In the genomic region with DNA sequence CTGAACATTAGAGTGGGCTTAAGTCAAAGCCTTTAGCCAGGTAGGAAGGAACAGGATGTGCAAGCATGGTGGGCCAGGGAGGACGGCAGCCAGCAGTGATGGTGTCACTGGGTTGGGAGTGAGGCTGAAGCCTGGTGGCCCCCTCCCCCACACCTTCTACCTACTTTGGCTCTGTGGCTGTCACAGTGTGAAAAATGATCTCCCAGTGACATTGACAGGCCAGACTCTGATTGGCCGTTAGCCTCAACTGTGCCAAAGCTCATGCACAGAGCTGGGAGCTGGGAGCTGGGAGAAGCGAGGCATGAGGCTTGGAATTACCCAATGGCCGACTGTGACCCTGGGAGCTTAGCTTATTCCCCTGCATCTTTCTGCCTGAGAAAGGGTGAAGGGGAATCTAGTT, we compare ENCODE assay signal across 2 cellular contexts.
TF ChIP-seq lines count a peak whose summit lies in the region.

No MANE protein-coding gene starts in this region.

TF ChIP-seq in HCT116, 20 proteins besides CTCF, POLR2A, EP300 and RAD21 (continued from another document):
- TF ChIP-seq EZH2phosphoT487 (IDR thresholded peaks at IDR 0.05; ENCODE audit: borderline replicate concordance), result no peak
- TF ChIP-seq SRF (IDR thresholded peaks at IDR 0.05; ENCODE audit: low read depth), result no peak
- TF ChIP-seq, protein P1, sequence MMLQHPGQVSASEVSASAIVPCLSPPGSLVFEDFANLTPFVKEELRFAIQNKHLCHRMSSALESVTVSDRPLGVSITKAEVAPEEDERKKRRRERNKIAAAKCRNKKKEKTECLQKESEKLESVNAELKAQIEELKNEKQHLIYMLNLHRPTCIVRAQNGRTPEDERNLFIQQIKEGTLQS (IDR thresholded peaks at IDR 0.05), result no peak
- TF ChIP-seq, protein P2, sequence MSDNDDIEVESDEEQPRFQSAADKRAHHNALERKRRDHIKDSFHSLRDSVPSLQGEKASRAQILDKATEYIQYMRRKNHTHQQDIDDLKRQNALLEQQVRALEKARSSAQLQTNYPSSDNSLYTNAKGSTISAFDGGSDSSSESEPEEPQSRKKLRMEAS (IDR thresholded peaks at IDR 0.05), result no peak
- no peak for TF ChIP-seq EZH2 (IDR thresholded peaks at IDR 0.05)
- no peak for TF ChIP-seq POLR2AphosphoS5 (IDR thresholded peaks at IDR 0.05; ENCODE audit: low read depth, low read length)
- no peak for TF ChIP-seq ZFX (IDR thresholded peaks at IDR 0.05)
- no peak for TF ChIP-seq JUND (IDR thresholded peaks at IDR 0.05)
- TF ChIP-seq, protein P3, sequence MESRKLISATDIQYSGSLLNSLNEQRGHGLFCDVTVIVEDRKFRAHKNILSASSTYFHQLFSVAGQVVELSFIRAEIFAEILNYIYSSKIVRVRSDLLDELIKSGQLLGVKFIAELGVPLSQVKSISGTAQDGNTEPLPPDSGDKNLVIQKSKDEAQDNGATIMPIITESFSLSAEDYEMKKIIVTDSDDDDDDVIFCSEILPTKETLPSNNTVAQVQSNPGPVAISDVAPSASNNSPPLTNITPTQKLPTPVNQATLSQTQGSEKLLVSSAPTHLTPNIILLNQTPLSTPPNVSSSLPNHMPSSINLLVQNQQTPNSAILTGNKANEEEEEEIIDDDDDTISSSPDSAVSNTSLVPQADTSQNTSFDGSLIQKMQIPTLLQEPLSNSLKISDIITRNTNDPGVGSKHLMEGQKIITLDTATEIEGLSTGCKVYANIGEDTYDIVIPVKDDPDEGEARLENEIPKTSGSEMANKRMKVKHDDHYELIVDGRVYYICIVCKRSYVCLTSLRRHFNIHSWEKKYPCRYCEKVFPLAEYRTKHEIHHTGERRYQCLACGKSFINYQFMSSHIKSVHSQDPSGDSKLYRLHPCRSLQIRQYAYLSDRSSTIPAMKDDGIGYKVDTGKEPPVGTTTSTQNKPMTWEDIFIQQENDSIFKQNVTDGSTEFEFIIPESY (IDR thresholded peaks at IDR 0.05; ENCODE audit: extremely low read depth, insufficient replicate concordance, low read length), result no peak
- TF ChIP-seq ELF1 (IDR thresholded peaks at IDR 0.05; ENCODE audit: borderline replicate concordance, low read depth), result no peak
- TF ChIP-seq SP1 (IDR thresholded peaks at IDR 0.05; ENCODE audit: low read depth), result no peak
- no peak for TF ChIP-seq YY1 (IDR thresholded peaks at IDR 0.05; ENCODE audit: extremely low read depth, insufficient replicate concordance, low read depth, low read length)
- TF ChIP-seq, protein P4, sequence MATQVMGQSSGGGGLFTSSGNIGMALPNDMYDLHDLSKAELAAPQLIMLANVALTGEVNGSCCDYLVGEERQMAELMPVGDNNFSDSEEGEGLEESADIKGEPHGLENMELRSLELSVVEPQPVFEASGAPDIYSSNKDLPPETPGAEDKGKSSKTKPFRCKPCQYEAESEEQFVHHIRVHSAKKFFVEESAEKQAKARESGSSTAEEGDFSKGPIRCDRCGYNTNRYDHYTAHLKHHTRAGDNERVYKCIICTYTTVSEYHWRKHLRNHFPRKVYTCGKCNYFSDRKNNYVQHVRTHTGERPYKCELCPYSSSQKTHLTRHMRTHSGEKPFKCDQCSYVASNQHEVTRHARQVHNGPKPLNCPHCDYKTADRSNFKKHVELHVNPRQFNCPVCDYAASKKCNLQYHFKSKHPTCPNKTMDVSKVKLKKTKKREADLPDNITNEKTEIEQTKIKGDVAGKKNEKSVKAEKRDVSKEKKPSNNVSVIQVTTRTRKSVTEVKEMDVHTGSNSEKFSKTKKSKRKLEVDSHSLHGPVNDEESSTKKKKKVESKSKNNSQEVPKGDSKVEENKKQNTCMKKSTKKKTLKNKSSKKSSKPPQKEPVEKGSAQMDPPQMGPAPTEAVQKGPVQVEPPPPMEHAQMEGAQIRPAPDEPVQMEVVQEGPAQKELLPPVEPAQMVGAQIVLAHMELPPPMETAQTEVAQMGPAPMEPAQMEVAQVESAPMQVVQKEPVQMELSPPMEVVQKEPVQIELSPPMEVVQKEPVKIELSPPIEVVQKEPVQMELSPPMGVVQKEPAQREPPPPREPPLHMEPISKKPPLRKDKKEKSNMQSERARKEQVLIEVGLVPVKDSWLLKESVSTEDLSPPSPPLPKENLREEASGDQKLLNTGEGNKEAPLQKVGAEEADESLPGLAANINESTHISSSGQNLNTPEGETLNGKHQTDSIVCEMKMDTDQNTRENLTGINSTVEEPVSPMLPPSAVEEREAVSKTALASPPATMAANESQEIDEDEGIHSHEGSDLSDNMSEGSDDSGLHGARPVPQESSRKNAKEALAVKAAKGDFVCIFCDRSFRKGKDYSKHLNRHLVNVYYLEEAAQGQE (IDR thresholded peaks at IDR 0.05; ENCODE audit: low read depth), result no peak
- TF ChIP-seq SIN3A (IDR thresholded peaks at IDR 0.05; ENCODE audit: low read depth), result no peak
- no peak for TF ChIP-seq CEBPB (IDR thresholded peaks at IDR 0.05; ENCODE audit: low read depth)

TF ChIP-seq in K562, 482 proteins besides CTCF, POLR2A, EP300 and RAD21 (continued from another document):
- TF ChIP-seq, protein P5, sequence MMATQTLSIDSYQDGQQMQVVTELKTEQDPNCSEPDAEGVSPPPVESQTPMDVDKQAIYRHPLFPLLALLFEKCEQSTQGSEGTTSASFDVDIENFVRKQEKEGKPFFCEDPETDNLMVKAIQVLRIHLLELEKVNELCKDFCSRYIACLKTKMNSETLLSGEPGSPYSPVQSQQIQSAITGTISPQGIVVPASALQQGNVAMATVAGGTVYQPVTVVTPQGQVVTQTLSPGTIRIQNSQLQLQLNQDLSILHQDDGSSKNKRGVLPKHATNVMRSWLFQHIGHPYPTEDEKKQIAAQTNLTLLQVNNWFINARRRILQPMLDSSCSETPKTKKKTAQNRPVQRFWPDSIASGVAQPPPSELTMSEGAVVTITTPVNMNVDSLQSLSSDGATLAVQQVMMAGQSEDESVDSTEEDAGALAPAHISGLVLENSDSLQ (IDR thresholded peaks at IDR 0.05), result peak; percentile 16; the same call in 1 of the 2 replicates
